8 cellular contexts compared by ENCODE assay signal in the genomic region with DNA sequence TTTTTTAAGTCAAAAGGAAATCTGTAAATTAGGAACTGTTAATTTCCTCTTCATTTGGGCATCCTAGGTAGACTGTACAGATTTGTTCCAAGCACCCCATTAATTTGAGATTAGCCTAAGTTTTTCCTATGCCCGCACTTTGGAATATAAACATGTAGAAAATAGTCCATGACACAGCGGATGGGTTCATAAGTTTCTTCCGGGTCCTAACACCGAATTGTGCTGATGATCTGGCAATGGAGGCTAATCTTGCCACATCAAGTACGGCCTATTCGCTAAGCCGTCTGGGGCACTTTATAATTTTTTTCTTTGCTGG. TPM values are rescaled to one million over a fixed set of nuclear protein-coding genes. Genes with fewer than 3 reads are reported as not detected.
DNase-seq lines count a peak whose midpoint lies in the region; ATAC-seq, FAIRE-seq and TF ChIP-seq lines count a peak whose summit lies in the region.

No MANE protein-coding gene starts in this region.

- peak overlapping the region; percentile 98 for H3K27ac Mint-ChIP-seq in memory B cell

- no peaks in the 10 kb centered on the region for H3K9me3 Mint-ChIP-seq in memory B cell

- H3K79me2 ChIP-seq in GM12878 (ENCODE audit: control insufficient read depth, insufficient read depth, low read length): peaks cover 37% of the 10 kb centered on the region

- no peak for DNase-seq in D721Med (ENCODE audit: insufficient read length, low spot score)
- DNase-seq in GM12878 (ENCODE audit: low read depth, low spot score): no peak
- no peak for DNase-seq in memory B cell (ENCODE audit: low spot score in 2 of 2)
- no peak for DNase-seq in iPS-NIHi11 (ENCODE audit: low spot score)
- DNase-seq in NCI-H69 (lab: John Stamatoyannopoulos, UW): no peak
- DNase-seq in UCSD-AML1 (lab: John Stamatoyannopoulos, UW; ENCODE audit: unreplicated experiment): no peak

- BruUV-seq in GM12878 (replicated peaks; lab: Mats Ljungman, UMichigan): TSS peak; percentile 97

- no peak for TF ChIP-seq CTCF in D721Med (IDR thresholded peaks at IDR 0.05; ENCODE audit: insufficient read depth, missing control alignments)
- no peak for TF ChIP-seq CTCF in GM12878 (IDR thresholded peaks at IDR 0.05 in 2 of 3, conservative IDR thresholded peaks at IDR 0.05 in 1 of 3; ENCODE audit: control insufficient read depth in 2 of 3, extremely low read depth in 1 of 3, insufficient read depth in 1 of 3, low read depth in 3 of 3, low read length in 3 of 3)

- peak overlapping the region; percentile 87 for H3K4me2 ChIP-seq in GM12878 (ENCODE audit: control insufficient read depth, insufficient read depth)

- H3K27me3 Mint-ChIP-seq in memory B cell: no peaks in the 10 kb centered on the region

- WGBS in GM12878 (ENCODE audit: insufficient coverage, insufficient replicate concordance, low lambda C conversion rate, missing lambda C conversion rate): 0% methylated on average over 7 of the region's 7 CpGs

- H3K4me1 Mint-ChIP-seq in memory B cell: peaks cover 2% of the 10 kb centered on the region

- peaks cover 4% of the 10 kb centered on the region for H3K36me3 Mint-ChIP-seq in memory B cell

- TF ChIP-seq EP300 in GM12878 (IDR thresholded peaks at IDR 0.05; ENCODE audit: borderline replicate concordance in 1 of 2, control insufficient read depth in 1 of 2, low read depth in 2 of 2, low read length in 2 of 2): no peak

- ATAC-seq in HG03095 (IDR thresholded peaks at IDR 0.05; ENCODE audit: unreplicated experiment) (peak; percentile 3), GM12878 (peak; percentile 0; the same call in 1 of the 3 replicates), memory B cell (ENCODE audit: low read depth) (no peak), HG02623 (IDR thresholded peaks at IDR 0.05; ENCODE audit: unreplicated experiment) (no peak)

- peak overlapping the region; percentile 94 for H3K9ac ChIP-seq in GM12878 (ENCODE audit: control insufficient read depth, insufficient read depth, low read length)

- peak overlapping the region; percentile 97 for H3K27ac ChIP-seq in GM12878 (ENCODE audit: control insufficient read depth, insufficient read depth)

- RAD21 ChIA-PET in GM12878 (lab: Charles Lee; ENCODE audit: unreplicated experiment): interaction anchor here (0.5 to 7.6 kb wide), 4 partner anchors 29 to 368 kb away, joined by 3 to 78 read pairs (median 8); no protein-coding TSS in a partner anchor

- intact Hi-C loops in GM12878 (cut with micrococcal nuclease; ENCODE audit: unreplicated experiment): loop anchor here (1.0 to 5.0 kb wide), 4 partner anchors 31 to 349 kb away; a partner anchor contains a TSS

- peak overlapping the region; percentile 92 for H2AFZ ChIP-seq in GM12878 (ENCODE audit: control insufficient read depth, low read depth, low read length)

- H3K9me3 ChIP-seq in GM12878 (replicated peaks; ENCODE audit: control insufficient read depth, insufficient read depth, low read length): no peaks in the 10 kb centered on the region

- in situ Hi-C loops in GM12878 (cut with MboI): loop anchor here (5.0 kb wide), 1 partner anchor 248 kb away; a partner anchor contains a TSS

- SMC1A ChIA-PET in GM12878 (lab: Charles Lee; ENCODE audit: uncharacterized antibody, unreplicated experiment): interaction anchor here (2.4 kb wide), 1 partner anchor 35 kb away, joined by 6 read pairs; no protein-coding TSS in a partner anchor

- H3K27me3 ChIP-seq in GM12878 (replicated peaks in 1 of 2; ENCODE audit: control insufficient read depth in 2 of 2, insufficient read depth in 2 of 2, low read length in 1 of 2): no peaks in the 10 kb centered on the region

- no peaks in the 10 kb centered on the region for H4K20me1 ChIP-seq in GM12878 (ENCODE audit: control insufficient read depth, insufficient read depth)

- H3K36me3 ChIP-seq in GM12878 (ENCODE audit: control insufficient read depth in 2 of 2, insufficient read depth in 2 of 2, low read length in 1 of 2): no peaks in the 10 kb centered on the region

- no peak for TF ChIP-seq RAD21 in GM12878 (IDR thresholded peaks at IDR 0.05; ENCODE audit: insufficient read depth, low read depth, low read length)

- no peak for TF ChIP-seq POLR2A in GM12878 (IDR thresholded peaks at IDR 0.05; ENCODE audit: low read depth, low read length)

- peak overlapping the region; percentile 93 for H3K4me3 ChIP-seq in GM12878

- FAIRE-seq in D721Med (lab: Jason Lieb, UNC): peak; percentile 77
- FAIRE-seq in GM12878 (lab: Jason Lieb, UNC): no peak

- POLR2A ChIA-PET in GM12878 (lab: Charles Lee): interaction anchor here (1.0 to 2.2 kb wide), 4 partner anchors 31 to 212 kb away, joined by 3 to 8 read pairs (median 4); no protein-coding TSS in a partner anchor

- H3K4me1 ChIP-seq in GM12878 (ENCODE audit: control insufficient read depth, insufficient read depth, low read length): no peaks in the 10 kb centered on the region

- peak overlapping the region; percentile 89 for H3K4me3 Mint-ChIP-seq in memory B cell

- CTCF ChIA-PET in GM12878 (lab: Yijun Ruan, JAX): no interaction called here

TF ChIP-seq in GM12878, 131 proteins besides CTCF, POLR2A, EP300 and RAD21 (continues in another document):
- TF ChIP-seq ZNF622 (IDR thresholded peaks at IDR 0.05) (no peak), YY1 (IDR thresholded peaks at IDR 0.05; ENCODE audit: low read depth, low read length) (peak; percentile 59), SREBF1 (IDR thresholded peaks at IDR 0.05; ENCODE audit: low read length) (no peak), GABPA (IDR thresholded peaks at IDR 0.05; ENCODE audit: low read depth) (0 out of 2 replicates have a peak, but pooled peaks have one; percentile 30), ZNF217 (IDR thresholded peaks at IDR 0.05) (0 out of 2 replicates have a peak, but pooled peaks have one; percentile 13), ZSCAN29 (IDR thresholded peaks at IDR 0.05) (no peak), JUNB (IDR thresholded peaks at IDR 0.05) (peak; percentile 10; the same call in 1 of the 2 replicates)
- TF ChIP-seq, protein P1, sequence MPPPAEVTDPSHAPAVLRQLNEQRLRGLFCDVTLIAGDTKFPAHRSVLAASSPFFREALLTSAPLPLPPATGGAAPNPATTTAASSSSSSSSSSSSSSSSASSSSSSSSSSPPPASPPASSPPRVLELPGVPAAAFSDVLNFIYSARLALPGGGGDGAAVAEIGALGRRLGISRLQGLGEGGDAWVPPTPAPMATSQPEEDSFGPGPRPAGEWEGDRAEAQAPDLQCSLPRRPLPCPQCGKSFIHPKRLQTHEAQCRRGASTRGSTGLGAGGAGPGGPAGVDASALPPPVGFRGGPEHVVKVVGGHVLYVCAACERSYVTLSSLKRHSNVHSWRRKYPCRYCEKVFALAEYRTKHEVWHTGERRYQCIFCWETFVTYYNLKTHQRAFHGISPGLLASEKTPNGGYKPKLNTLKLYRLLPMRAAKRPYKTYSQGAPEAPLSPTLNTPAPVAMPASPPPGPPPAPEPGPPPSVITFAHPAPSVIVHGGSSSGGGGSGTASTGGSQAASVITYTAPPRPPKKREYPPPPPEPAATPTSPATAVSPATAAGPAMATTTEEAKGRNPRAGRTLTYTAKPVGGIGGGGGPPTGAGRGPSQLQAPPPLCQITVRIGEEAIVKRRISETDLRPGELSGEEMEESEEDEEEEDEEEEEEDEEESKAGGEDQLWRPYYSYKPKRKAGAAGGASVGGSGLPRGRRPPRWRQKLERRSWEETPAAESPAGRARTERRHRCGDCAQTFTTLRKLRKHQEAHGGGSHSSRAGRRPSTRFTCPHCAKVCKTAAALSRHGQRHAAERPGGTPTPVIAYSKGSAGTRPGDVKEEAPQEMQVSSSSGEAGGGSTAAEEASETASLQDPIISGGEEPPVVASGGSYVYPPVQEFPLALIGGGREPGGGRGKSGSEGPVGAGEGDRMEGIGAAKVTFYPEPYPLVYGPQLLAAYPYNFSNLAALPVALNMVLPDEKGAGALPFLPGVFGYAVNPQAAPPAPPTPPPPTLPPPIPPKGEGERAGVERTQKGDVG (CRISPR knock-in tag; IDR thresholded peaks at IDR 0.05): no peak
- TF ChIP-seq, protein P2, sequence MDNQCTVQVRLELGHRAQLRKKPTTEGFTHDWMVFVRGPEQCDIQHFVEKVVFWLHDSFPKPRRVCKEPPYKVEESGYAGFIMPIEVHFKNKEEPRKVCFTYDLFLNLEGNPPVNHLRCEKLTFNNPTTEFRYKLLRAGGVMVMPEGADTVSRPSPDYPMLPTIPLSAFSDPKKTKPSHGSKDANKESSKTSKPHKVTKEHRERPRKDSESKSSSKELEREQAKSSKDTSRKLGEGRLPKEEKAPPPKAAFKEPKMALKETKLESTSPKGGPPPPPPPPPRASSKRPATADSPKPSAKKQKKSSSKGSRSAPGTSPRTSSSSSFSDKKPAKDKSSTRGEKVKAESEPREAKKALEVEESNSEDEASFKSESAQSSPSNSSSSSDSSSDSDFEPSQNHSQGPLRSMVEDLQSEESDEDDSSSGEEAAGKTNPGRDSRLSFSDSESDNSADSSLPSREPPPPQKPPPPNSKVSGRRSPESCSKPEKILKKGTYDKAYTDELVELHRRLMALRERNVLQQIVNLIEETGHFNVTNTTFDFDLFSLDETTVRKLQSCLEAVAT (IDR thresholded peaks at IDR 0.05): peak; percentile 9

RNA-seq across cellular contexts. Expression of a gene that starts 1.2 kb away (rescaled TPM):
- total RNA-seq in GM12878 (2013; cell fraction: nucleolus; rRNA removed): 262 and 288 TPM in 2 replicates
- total RNA-seq in GM12878 (2014; rRNA removed) (61.6 and 76.1 TPM in 2 replicates), GM12878 (2014; rRNA removed; fragmentation: Illumina TruSeq; extraction: Trizol) (46.9 and 50.5 TPM in 2 replicates), GM12878 (2021) (47.9 and 55.6 TPM in 2 replicates)
- 19.1 TPM for polyA plus RNA-seq in GM12878 (2011; ENCODE audit: low read depth)
- polyA plus RNA-seq in GM12878 (2011; rRNA removed) (58.9 and 72.7 TPM in 2 replicates), GM12878 (2014; fragmentation: Illumina TruSeq; extraction: Trizol) (36.3 and 39.4 TPM in 2 replicates), GM12878 (2014; fragmentation: Nextera tagmentation; extraction: Ambion mirVana) (10 to 100 TPM in 1 of 2 experiments, 1 to 10 TPM in 1; 9.3 to 17.4 TPM), GM12878 (2014; rRNA removed) (18.4 and 20.1 TPM in 2 replicates), GM12878 (2016; fragmentation: Nextera tagmentation; extraction: Ambion mirVana) (10 to 100 TPM; 26.7 to 27.2 TPM)
- polyA plus RNA-seq in GM12878 (2011; cell fraction: cytosol; rRNA removed): 32.5 and 42.4 TPM in 2 replicates
- polyA plus RNA-seq in GM12878 (2011; cell fraction: nucleus; rRNA removed): 43.9 and 56.2 TPM in 2 replicates
- polyA plus RNA-seq in GM12878 (2012): 25.2 and 34.8 TPM in 2 replicates
- 434 and 467 TPM in 2 replicates for polyA minus RNA-seq in GM12878 (2011; rRNA and poly(A)+ RNA removed)
- polyA minus RNA-seq in GM12878 (2011; cell fraction: cytosol; rRNA and poly(A)+ RNA removed): 84.7 and 88.0 TPM in 2 replicates
- 99.3 and 124 TPM in 2 replicates for polyA minus RNA-seq in GM12878 (2011; cell fraction: nucleus; rRNA and poly(A)+ RNA removed)

Comparison
In these comparisons a context has a peak if more than half of its experiments do, and no peak if none do; other contexts are left out.
1. ATAC-seq: peak in HG03095 (single experiment) and GM12878 (single experiment); none in memory B cell (single experiment) and HG02623 (single experiment).